8 cellular contexts compared by ENCODE assay signal in the genomic region with DNA sequence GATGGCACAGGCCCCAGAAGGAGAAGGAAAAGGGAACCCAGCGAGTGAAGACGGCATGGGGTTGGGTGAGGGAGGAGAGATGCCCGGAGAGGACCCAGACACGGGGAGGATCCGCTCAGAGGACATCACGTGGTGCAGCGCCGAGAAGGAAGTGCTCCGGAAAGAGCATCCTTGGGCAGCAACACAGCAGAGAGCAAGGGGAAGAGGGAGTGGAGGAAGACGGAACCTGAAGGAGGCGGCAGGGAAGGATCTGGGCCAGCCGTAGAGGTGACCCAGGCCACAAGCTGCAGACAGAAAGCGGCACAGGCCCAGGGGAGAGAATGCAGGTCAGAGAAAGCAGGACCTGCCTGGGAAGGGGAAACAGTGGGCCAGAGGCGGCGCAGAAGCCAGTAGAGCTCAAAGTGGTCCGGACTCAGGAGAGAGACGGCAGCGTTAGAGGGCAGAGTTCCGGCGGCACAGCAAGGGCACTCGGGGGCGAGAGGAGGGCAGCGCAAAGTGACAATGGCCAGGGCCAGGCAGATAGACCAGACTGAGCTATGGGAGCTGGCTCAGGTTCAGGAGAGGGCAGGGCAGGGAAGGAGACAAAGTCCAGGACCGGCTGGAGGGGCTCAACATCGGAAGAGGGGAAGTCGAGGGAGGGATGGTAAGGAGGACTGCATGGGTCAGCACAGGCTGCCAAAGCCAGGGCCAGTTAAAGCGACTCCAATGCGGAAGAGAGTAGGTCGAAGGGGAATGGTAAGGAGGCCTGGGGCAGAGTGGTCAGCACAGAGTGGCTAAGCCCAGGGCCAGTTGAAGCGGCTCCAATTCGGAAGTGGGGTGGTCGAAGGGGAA. TPM values are rescaled to one million over a fixed set of nuclear protein-coding genes. Genes with fewer than 3 reads are reported as not detected.
DNase-seq lines count a peak whose midpoint lies in the region; ATAC-seq and TF ChIP-seq lines count a peak whose summit lies in the region.

No MANE protein-coding gene starts in this region.

- no peaks in the 10 kb centered on the region for H3K9me3 Mint-ChIP-seq in activated CD4-positive, alpha-beta T cell treated with anti-CD3 and anti-CD28 coated beads, Interleukin-2, amount 10 ng/mL, durations not matched to agents 7 days and 5 days

- CTCF ChIA-PET in activated CD4-positive, alpha-beta T cell treated with anti-CD3 and anti-CD28 coated beads, Interleukin-2, amount 10 ng/mL, durations not matched to agents 7 days and 5 days (lab: Charles Lee) = interaction anchor here (0.9 to 1.1 kb wide), 3 partner anchors 10 to 39 kb away, joined by 3 to 4 read pairs (median 3); no protein-coding TSS in a partner anchor

- DNase-seq in GM12864 (ENCODE audit: low read depth) = no peak
- DNase-seq in MM.1S = peak; percentile 34
- DNase-seq in activated CD4-positive, alpha-beta T cell treated with anti-CD3 and anti-CD28 coated beads, Interleukin-2, amount 10 ng/mL, durations not matched to agents 7 days and 5 days = peak; percentile 61
- peak; percentile 65 to 77 (median 69) for DNase-seq in right lobe of liver
- DNase-seq in stimulated activated CD4-positive, alpha-beta T cell treated with anti-CD3 and anti-CD28 coated beads, Interleukin-4, amount 100 ng/mL, for 4 hours = peak; percentile 45 to 50

- no peak for TF ChIP-seq POLR2A in right lobe of liver (IDR thresholded peaks at IDR 0.05)

- peaks cover 53% of the 10 kb centered on the region for H3K79me2 ChIP-seq in MM.1S (ENCODE audit: low read length)

- H3K9ac ChIP-seq in MM.1S (ENCODE audit: low read length) = peak overlapping the region; percentile 72

- H4K20me1 ChIP-seq in MM.1S (ENCODE audit: insufficient read depth, low read length) = no peaks in the 10 kb centered on the region

- H3F3A ChIP-seq in MM.1S (ENCODE audit: insufficient read depth, low read length) = 0 out of 2 replicates have a peak, but pooled peaks cover 4% of the 10 kb centered on the region

- H3K27me3 Mint-ChIP-seq in activated CD4-positive, alpha-beta T cell treated with anti-CD3 and anti-CD28 coated beads, Interleukin-2, amount 10 ng/mL, durations not matched to agents 7 days and 5 days = peaks cover 6% of the 10 kb centered on the region

- ATAC-seq in right lobe of liver (peak; percentile 21 to 35 (median 32)), GM19351 (IDR thresholded peaks at IDR 0.05; ENCODE audit: unreplicated experiment) (no peak), HG03159 (IDR thresholded peaks at IDR 0.05; ENCODE audit: unreplicated experiment) (no peak)

- WGBS in ectodermal cell, 2 experiments = 4 to 5% methylated on average over 32 of the region's 32 CpGs
- under 1% methylated on average over 31 of the region's 32 CpGs for WGBS in right lobe of liver (ENCODE audit: insufficient coverage, low coverage, low lambda C conversion rate, missing lambda C conversion rate)

- H3K4me1 Mint-ChIP-seq in activated CD4-positive, alpha-beta T cell treated with anti-CD3 and anti-CD28 coated beads, Interleukin-2, amount 10 ng/mL, durations not matched to agents 7 days and 5 days = peaks cover 38% of the 10 kb centered on the region

- H3K36me3 ChIP-seq in MM.1S (replicated peaks; ENCODE audit: insufficient read depth, low read length) (no peaks in the 10 kb centered on the region), ectodermal cell (ENCODE audit: control insufficient read depth, insufficient read depth, low read length) (no peaks in the 10 kb centered on the region), right lobe of liver (peaks cover 0 to 2% (median 0%) of the 10 kb centered on the region in 4 donors)

- TF ChIP-seq CTCF in GM12864 (IDR thresholded peaks at IDR 0.05; ENCODE audit: low read depth, low read length, missing control alignments) (no peak), MM.1S (IDR thresholded peaks at IDR 0.05; ENCODE audit: low read length) (no peak), right lobe of liver (IDR thresholded peaks at IDR 0.05) (no peak)

- H3K9me2 ChIP-seq in MM.1S (replicated peaks; ENCODE audit: insufficient read depth, low read length) = no peaks in the 10 kb centered on the region

- peak overlapping the region; percentile 93 for H3K4me2 ChIP-seq in MM.1S (ENCODE audit: low read depth, low read length)

- peak overlapping the region; percentile 96 for H3K27ac Mint-ChIP-seq in activated CD4-positive, alpha-beta T cell treated with anti-CD3 and anti-CD28 coated beads, Interleukin-2, amount 10 ng/mL, durations not matched to agents 7 days and 5 days

- H3K4me3 Mint-ChIP-seq in activated CD4-positive, alpha-beta T cell treated with anti-CD3 and anti-CD28 coated beads, Interleukin-2, amount 10 ng/mL, durations not matched to agents 7 days and 5 days = peak overlapping the region; percentile 97

- 0 out of 2 replicates have a peak overlapping the region, but pooled peaks have one; percentile 17 for H2AFZ ChIP-seq in MM.1S (ENCODE audit: low read length)

- peak overlapping the region; percentile 77 for H3K4me3 ChIP-seq in GM12864 (ENCODE audit: low read depth, low read length)
- H3K4me3 ChIP-seq in MM.1S (ENCODE audit: low read length) = peak overlapping the region; percentile 79
- H3K4me3 ChIP-seq in ectodermal cell (ENCODE audit: insufficient read depth, low read depth, low read length) = peak overlapping the region; percentile 51
- H3K4me3 ChIP-seq in right lobe of liver = peak overlapping the region; percentile 81 to 83 (median 83)

- peak overlapping the region; percentile 24; the same call in 1 of the 2 replicates for H3K27ac ChIP-seq in MM.1S (ENCODE audit: low read length)
- H3K27ac ChIP-seq in ectodermal cell (ENCODE audit: insufficient read depth, low read depth, low read length, poor library complexity, severe bottlenecking) = no peak overlapping the region
- H3K27ac ChIP-seq in right lobe of liver = peak overlapping the region; percentile 53 to 70 (median 66)

- POLR2A ChIA-PET in activated CD4-positive, alpha-beta T cell treated with anti-CD3 and anti-CD28 coated beads, Interleukin-2, amount 10 ng/mL, durations not matched to agents 7 days and 5 days (lab: Charles Lee) = no interaction called here

- H3K9me3 ChIP-seq in MM.1S (replicated peaks; ENCODE audit: insufficient read depth, low read length) = no peaks in the 10 kb centered on the region
- H3K9me3 ChIP-seq in ectodermal cell (ENCODE audit: control insufficient read depth, low read length) = no peaks in the 10 kb centered on the region
- H3K9me3 ChIP-seq in right lobe of liver = no peaks in the 10 kb centered on the region

- intact Hi-C loops in right lobe of liver (cut with DNase I) = no loop called here

- H3K27me3 ChIP-seq in MM.1S (replicated peaks; ENCODE audit: insufficient read depth, low read length) = peaks cover 24% of the 10 kb centered on the region
- H3K27me3 ChIP-seq in ectodermal cell (ENCODE audit: control insufficient read depth, insufficient read depth, low read length, poor library complexity, severe bottlenecking) = no peaks in the 10 kb centered on the region
- H3K27me3 ChIP-seq in right lobe of liver = no peaks in the 10 kb centered on the region

- H3K36me3 Mint-ChIP-seq in activated CD4-positive, alpha-beta T cell treated with anti-CD3 and anti-CD28 coated beads, Interleukin-2, amount 10 ng/mL, durations not matched to agents 7 days and 5 days (ENCODE audit: low read depth) = peaks cover 11% of the 10 kb centered on the region

- H3K4me1 ChIP-seq in MM.1S (ENCODE audit: low read length) (peaks cover 10% of the 10 kb centered on the region; the same call in 1 of the 2 replicates), ectodermal cell (ENCODE audit: control insufficient read depth, insufficient read depth, low read length) (peaks cover 29% of the 10 kb centered on the region), right lobe of liver (peaks cover 0 to 18% (median 7%) of the 10 kb centered on the region in 4 donors)

RNA-seq across cellular contexts. Expression of a gene that starts 1.0 kb away (rescaled TPM):
- total RNA-seq in activated CD4-positive, alpha-beta T cell treated with anti-CD3 and anti-CD28 coated beads, Interleukin-2, amount 10 ng/mL, durations not matched to agents 7 days and 5 days = 100 to 1,000 TPM; 135 to 152 TPM
- 86.4 TPM for polyA plus RNA-seq in ectodermal cell (2013, experiment 1 of 4)
- polyA plus RNA-seq in ectodermal cell (2013, experiment 2 of 4) = 76.8 TPM
- 59.7 TPM for polyA plus RNA-seq in ectodermal cell (2013, experiment 3 of 4)
- polyA plus RNA-seq in ectodermal cell (2013, experiment 4 of 4) = 61.4 TPM
- 10 to 100 TPM; 35.6 to 48.1 (median 41.7) TPM for total RNA-seq in right lobe of liver

RNA-seq across cellular contexts. Expression of a gene that starts 32.6 kb away (rescaled TPM):
- under 1 TPM in 1 of 2 experiments, not detected in 1; 0.32 TPM for total RNA-seq in activated CD4-positive, alpha-beta T cell treated with anti-CD3 and anti-CD28 coated beads, Interleukin-2, amount 10 ng/mL, durations not matched to agents 7 days and 5 days
- 187 TPM for polyA plus RNA-seq in ectodermal cell (2013, experiment 1 of 4)
- 206 TPM for polyA plus RNA-seq in ectodermal cell (2013, experiment 2 of 4)
- 145 TPM for polyA plus RNA-seq in ectodermal cell (2013, experiment 3 of 4)
- 178 TPM for polyA plus RNA-seq in ectodermal cell (2013, experiment 4 of 4)
- 10 to 100 TPM in 1 of 6 experiments, 1 to 10 TPM in 3, not detected in 2; 1.2 to 10.9 (median 1.6) TPM for total RNA-seq in right lobe of liver

RNA-seq across cellular contexts. Expression of a gene that starts 40.8 kb away (rescaled TPM):
- total RNA-seq in activated CD4-positive, alpha-beta T cell treated with anti-CD3 and anti-CD28 coated beads, Interleukin-2, amount 10 ng/mL, durations not matched to agents 7 days and 5 days = 1 to 10 TPM; 3.2 to 5.5 TPM
- polyA plus RNA-seq in ectodermal cell (2013, experiment 1 of 4) = 8.1 TPM
- 14.5 TPM for polyA plus RNA-seq in ectodermal cell (2013, experiment 2 of 4)
- polyA plus RNA-seq in ectodermal cell (2013, experiment 3 of 4) = 12.1 TPM
- polyA plus RNA-seq in ectodermal cell (2013, experiment 4 of 4) = 8.8 TPM
- 1 to 10 TPM in 4 of 6 experiments, under 1 TPM in 2; 0.49 to 2.4 (median 1.2) TPM for total RNA-seq in right lobe of liver

RNA-seq across cellular contexts. Expression of a gene that starts 41.1 kb away (rescaled TPM):
- total RNA-seq in activated CD4-positive, alpha-beta T cell treated with anti-CD3 and anti-CD28 coated beads, Interleukin-2, amount 10 ng/mL, durations not matched to agents 7 days and 5 days = not detected
- 15.6 TPM for polyA plus RNA-seq in ectodermal cell (2013, experiment 1 of 4)
- polyA plus RNA-seq in ectodermal cell (2013, experiment 2 of 4) = 19.8 TPM
- polyA plus RNA-seq in ectodermal cell (2013, experiment 3 of 4) = 20.2 TPM
- 27.5 TPM for polyA plus RNA-seq in ectodermal cell (2013, experiment 4 of 4)
- total RNA-seq in right lobe of liver = under 1 TPM in 3 of 6 experiments, not detected in 3; 0.43 to 0.83 (median 0.62) TPM

RNA-seq across cellular contexts. Expression of a gene that starts 50.0 kb away (rescaled TPM):
- not detected for total RNA-seq in activated CD4-positive, alpha-beta T cell treated with anti-CD3 and anti-CD28 coated beads, Interleukin-2, amount 10 ng/mL, durations not matched to agents 7 days and 5 days
- polyA plus RNA-seq in ectodermal cell (2013, experiment 1 of 4) = 11.4 TPM
- 10.9 TPM for polyA plus RNA-seq in ectodermal cell (2013, experiment 2 of 4)
- 10.8 TPM for polyA plus RNA-seq in ectodermal cell (2013, experiment 3 of 4)
- 11.1 TPM for polyA plus RNA-seq in ectodermal cell (2013, experiment 4 of 4)
- total RNA-seq in right lobe of liver = 1 to 10 TPM in 2 of 6 experiments, under 1 TPM in 4; 0.22 to 4.3 (median 0.49) TPM

Comparison
In these comparisons a context has a peak if more than half of its experiments do, and no peak if none do; other contexts are left out.
1. ATAC-seq: peak in right lobe of liver (4 of 4); none in GM19351 (single experiment) and HG03159 (single experiment).
2. Peak in every context shown above with its lines, with median percentiles within 50 percentile points of each other: H3K4me3 ChIP-seq.